Comparison of ENCODE assay signal across 8 cellular contexts in the genomic region with DNA sequence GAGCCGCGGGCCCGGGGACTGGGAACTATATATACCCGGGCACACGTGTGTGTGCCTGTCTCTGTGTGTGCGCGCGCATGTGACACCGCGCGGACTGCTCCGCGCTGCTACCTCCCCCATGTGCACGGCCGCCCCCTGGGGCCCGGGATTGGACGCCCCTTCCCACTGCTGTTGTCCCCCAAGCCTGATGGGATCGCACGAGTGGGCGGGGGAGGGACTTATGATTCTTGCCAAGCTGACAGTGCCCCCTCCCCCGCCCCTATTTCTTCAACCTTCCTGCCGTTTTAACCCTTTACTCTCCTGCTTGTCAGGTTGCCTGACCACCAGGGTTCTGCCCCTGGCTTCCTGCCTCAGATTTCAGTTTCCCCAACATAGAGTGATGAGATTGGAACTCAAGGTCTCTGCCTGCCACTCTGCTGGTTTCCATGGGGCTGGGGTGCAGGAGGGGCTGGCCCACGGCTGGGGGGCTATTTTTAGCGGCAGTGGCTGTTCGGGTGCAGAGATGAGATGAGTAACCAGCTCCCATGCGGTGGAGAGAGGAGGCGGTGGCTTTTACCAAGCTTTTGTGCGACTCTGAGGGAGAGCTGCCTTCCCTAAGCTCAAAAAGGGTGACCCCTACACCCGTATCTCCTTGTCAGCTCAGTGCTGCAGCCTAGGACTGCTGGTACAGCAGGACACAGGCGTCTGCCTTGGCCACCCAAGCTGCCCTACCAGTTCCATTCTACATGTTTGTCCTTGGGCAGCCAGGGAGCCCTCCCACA. TPM values are rescaled to one million over a fixed set of nuclear protein-coding genes. Genes with fewer than 3 reads are reported as not detected.
DNase-seq lines count a peak whose midpoint lies in the region; ATAC-seq and TF ChIP-seq lines count a peak whose summit lies in the region.

TSS of gene DDN (minus strand) at position 5 of the 761 bp plus-strand sequence. CDS start 88 bp downstream, outside the sequence.

- H2AK5ac ChIP-seq in trophoblast cell (ENCODE audit: low read length): no peak within 1 kb of the TSS

- no CpG with 5 or more reads among the region's 30 CpGs for WGBS in trophoblast cell (ENCODE audit: extremely low coverage, insufficient coverage, insufficient read length)

- no peak within 1 kb of the TSS for H2BK12ac ChIP-seq in trophoblast cell (ENCODE audit: low read length)

- peaks cover 3% of the 10 kb centered on the region for H3K9me3 ChIP-seq in trophoblast cell (ENCODE audit: insufficient read depth, low read depth, low read length)
- H3K9me3 ChIP-seq in MG63: no peaks in the 10 kb centered on the region

- peaks cover 21 to 28% of the 10 kb centered on the region in 2 experiments for H3K36me3 ChIP-seq in trophoblast cell (ENCODE audit: control insufficient read depth in 1 of 2, insufficient read depth in 2 of 2, low read length in 2 of 2)
- H3K36me3 ChIP-seq in MG63: peaks cover 10% of the 10 kb centered on the region; the same call in 1 of the 2 replicates

- DNase-seq in COLO668 (lab: John Stamatoyannopoulos, UW; ENCODE audit: unreplicated experiment) (peak; percentile 58), NCI-H82 treated with DMSO at 0.1 percent for 48 hours (lab: John Stamatoyannopoulos, UW; ENCODE audit: unreplicated experiment) (peak; percentile 58), glutamatergic neuron (peak; percentile 76), trophoblast cell (peak; percentile 36 to 56), MG63 (no peak)
- peak; percentile 47 for DNase-seq in activated naive CD4-positive, alpha-beta T cell treated with anti-CD3 and anti-CD28 coated beads for 36 hours

- H3K27me3 Mint-ChIP-seq in activated naive CD4-positive, alpha-beta T cell treated with anti-CD3 and anti-CD28 coated beads for 36 hours (ENCODE audit: low read depth): peaks cover 47% of the 10 kb centered on the region
- peaks cover 21% of the 10 kb centered on the region for H3K27me3 Mint-ChIP-seq in glutamatergic neuron (ENCODE audit: unreplicated experiment)

- no peak within 1 kb of the TSS for H2BK120ac ChIP-seq in trophoblast cell (ENCODE audit: insufficient read depth, low read length, poor library complexity)

- peak within 1 kb of the TSS; percentile 61 for H3K4me3 Mint-ChIP-seq in activated naive CD4-positive, alpha-beta T cell treated with anti-CD3 and anti-CD28 coated beads for 36 hours
- peak within 1 kb of the TSS; percentile 88 for H3K4me3 Mint-ChIP-seq in glutamatergic neuron (ENCODE audit: unreplicated experiment)

- CTCF ChIA-PET in activated naive CD4-positive, alpha-beta T cell treated with anti-CD3 and anti-CD28 coated beads for 36 hours (lab: Charles Lee): interaction anchor here (1.2 to 16.3 kb wide), 7 partner anchors 16 to 246 kb away, joined by 3 to 223 read pairs (median 7); partner anchors contain the start of genes PRKAG1 and WNT1

- no peak within 1 kb of the TSS for H3K18ac ChIP-seq in trophoblast cell (ENCODE audit: low read length)

- peaks cover 33% of the 10 kb centered on the region for H3K4me1 Mint-ChIP-seq in activated naive CD4-positive, alpha-beta T cell treated with anti-CD3 and anti-CD28 coated beads for 36 hours (ENCODE audit: low read depth)
- H3K4me1 Mint-ChIP-seq in glutamatergic neuron (ENCODE audit: low read depth, unreplicated experiment): peaks cover 21% of the 10 kb centered on the region

- peaks cover 24 to 27% of the 10 kb centered on the region in 2 experiments for H3K4me1 ChIP-seq in trophoblast cell (ENCODE audit: control insufficient read depth in 1 of 2, insufficient read depth in 2 of 2, low read length in 2 of 2)

- H3K9ac ChIP-seq in trophoblast cell (ENCODE audit: low read length): no peak within 1 kb of the TSS

- no peak within 1 kb of the TSS for H2BK5ac ChIP-seq in trophoblast cell (ENCODE audit: low read depth, low read length, poor library complexity)

- no peaks in the 10 kb centered on the region for H3K9me3 Mint-ChIP-seq in activated naive CD4-positive, alpha-beta T cell treated with anti-CD3 and anti-CD28 coated beads for 36 hours
- H3K9me3 Mint-ChIP-seq in glutamatergic neuron (ENCODE audit: unreplicated experiment): peaks cover 11% of the 10 kb centered on the region

- H3K4ac ChIP-seq in trophoblast cell (ENCODE audit: low read depth, low read length): no peak within 1 kb of the TSS

- H4K12ac ChIP-seq in trophoblast cell (ENCODE audit: low read depth, low read length): no peak within 1 kb of the TSS

- H3K79me2 ChIP-seq in trophoblast cell (ENCODE audit: control insufficient read depth, insufficient read depth, low read length, poor library complexity): no peaks in the 10 kb centered on the region

- intact Hi-C loops in activated naive CD4-positive, alpha-beta T cell treated with anti-CD3 and anti-CD28 coated beads for 36 hours (cut with micrococcal nuclease): no loop called here

- peak within 1 kb of the TSS; percentile 49 for H4K8ac ChIP-seq in trophoblast cell (ENCODE audit: low read depth, low read length)

- H3K4me3 ChIP-seq in trophoblast cell (ENCODE audit: low read depth, low read length) (no peak within 1 kb of the TSS), MG63 (no peak within 1 kb of the TSS)

- no peak within 1 kb of the TSS for H3K27ac Mint-ChIP-seq in activated naive CD4-positive, alpha-beta T cell treated with anti-CD3 and anti-CD28 coated beads for 36 hours
- H3K27ac Mint-ChIP-seq in glutamatergic neuron (ENCODE audit: unreplicated experiment): peak within 1 kb of the TSS; percentile 66

- no peak within 1 kb of the TSS for H3K14ac ChIP-seq in trophoblast cell (ENCODE audit: low read length)

- peak; percentile 37 for ATAC-seq in GM21825 (IDR thresholded peaks at IDR 0.05; ENCODE audit: unreplicated experiment)
- ATAC-seq in GM19324 (IDR thresholded peaks at IDR 0.05; ENCODE audit: low FRiP score, unreplicated experiment): no peak

- H3K4me2 ChIP-seq in trophoblast cell (ENCODE audit: low read length): peak within 1 kb of the TSS; percentile 70

- no peak within 1 kb of the TSS for H4K91ac ChIP-seq in trophoblast cell (ENCODE audit: low read depth, low read length)

- TF ChIP-seq CTCF in glutamatergic neuron (IDR thresholded peaks at IDR 0.05; ENCODE audit: partially characterized antibody, unreplicated experiment): no peak

- no peak within 1 kb of the TSS for H3K27ac ChIP-seq in trophoblast cell (ENCODE audit: low read depth, low read length)

- H3K27me3 ChIP-seq in trophoblast cell (ENCODE audit: insufficient read depth, low read length) (peaks cover 35% of the 10 kb centered on the region), MG63 (no peaks in the 10 kb centered on the region; the same call in 1 of the 2 replicates)

- no peak within 1 kb of the TSS for H3K23ac ChIP-seq in trophoblast cell (ENCODE audit: low read length)

- H3K79me1 ChIP-seq in trophoblast cell (ENCODE audit: low read length): no peaks in the 10 kb centered on the region

- peaks cover 31% of the 10 kb centered on the region for H3K36me3 Mint-ChIP-seq in activated naive CD4-positive, alpha-beta T cell treated with anti-CD3 and anti-CD28 coated beads for 36 hours (ENCODE audit: low read depth)
- H3K36me3 Mint-ChIP-seq in glutamatergic neuron (ENCODE audit: unreplicated experiment): no peaks in the 10 kb centered on the region

- peak within 1 kb of the TSS; percentile 61 for H2AFZ ChIP-seq in trophoblast cell (ENCODE audit: insufficient read depth, low read length, poor library complexity)

RNA-seq across cellular contexts. Expression of gene DDN, which starts in this region (rescaled TPM):
- under 1 TPM; 0.20 to 0.21 TPM for total RNA-seq in activated naive CD4-positive, alpha-beta T cell treated with anti-CD3 and anti-CD28 coated beads for 36 hours
- total RNA-seq in glutamatergic neuron (ENCODE audit: unreplicated experiment): 6.4 TPM
- polyA plus RNA-seq in trophoblast cell (2013): 0.12 and 0.18 TPM in 2 replicates
- 0.13 TPM in 1 of 2 replicates, not detected in the other for total RNA-seq in MG63 (2014; rRNA removed; shearing (Covaris generic); ENCODE audit: low replicate concordance)

Comparison
In these comparisons a context has a peak if more than half of its experiments do, and no peak if none do; other contexts are left out.
1. Peak in DNase-seq in activated naive CD4-positive, alpha-beta T cell treated with anti-CD3 and anti-CD28 coated beads for 36 hours; RNA of the gene not detected or under 1 TPM.